ENCODE assay signal across 1 cellular context in genomic region chr16:53346-54236, GRCh38.
TF ChIP-seq lines count a peak whose summit lies in the region.

Gene POLR3K (minus strand): TSS chr16:53608. CDS start chr16:53586, 22 bp downstream.
Gene SNRNP25 (plus strand): TSS chr16:53828. CDS start chr16:54017, 189 bp downstream.

TF ChIP-seq in HepG2, 621 proteins besides CTCF, POLR2A, EP300 and RAD21 (continued from another document and continues in another):
- TF ChIP-seq, protein P1, sequence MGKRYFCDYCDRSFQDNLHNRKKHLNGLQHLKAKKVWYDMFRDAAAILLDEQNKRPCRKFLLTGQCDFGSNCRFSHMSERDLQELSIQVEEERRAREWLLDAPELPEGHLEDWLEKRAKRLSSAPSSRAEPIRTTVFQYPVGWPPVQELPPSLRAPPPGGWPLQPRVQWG (CRISPR knock-in tag; IDR thresholded peaks at IDR 0.05; ENCODE audit: borderline replicate concordance, low read depth) = no peak
- no peak for TF ChIP-seq ZNF253 (CRISPR knock-in tag; IDR thresholded peaks at IDR 0.05; ENCODE audit: borderline replicate concordance)
- TF ChIP-seq FOXP4 (CRISPR knock-in tag; IDR thresholded peaks at IDR 0.05) = no peak
- TF ChIP-seq CBX1 (IDR thresholded peaks at IDR 0.05; ENCODE audit: low read depth) = peak; percentile 31
- TF ChIP-seq KAT7 (CRISPR knock-in tag; IDR thresholded peaks at IDR 0.05; ENCODE audit: borderline replicate concordance) = peak; percentile 77; the same call in 1 of the 2 replicates
- 0 out of 2 replicates have a peak, but pooled peaks have one; percentile 7 for TF ChIP-seq ZNF256 (CRISPR knock-in tag; conservative IDR thresholded peaks at IDR 0.05)
- no peak for TF ChIP-seq ZNF496 (CRISPR knock-in tag; IDR thresholded peaks at IDR 0.05; ENCODE audit: insufficient replicate concordance)
- TF ChIP-seq SAFB2 (CRISPR knock-in tag; IDR thresholded peaks at IDR 0.05; ENCODE audit: borderline replicate concordance, low read depth) = 0 out of 2 replicates have a peak, but pooled peaks have one; percentile 85
- no peak for TF ChIP-seq ATRX (CRISPR knock-in tag; IDR thresholded peaks at IDR 0.05; ENCODE audit: borderline replicate concordance)
- TF ChIP-seq ZNF776 (CRISPR knock-in tag; IDR thresholded peaks at IDR 0.05) = peak; percentile 45; the same call in 1 of the 2 replicates
- no peak for TF ChIP-seq CHD4 (IDR thresholded peaks at IDR 0.05; ENCODE audit: borderline replicate concordance, low read length)
- TF ChIP-seq, protein P2, sequence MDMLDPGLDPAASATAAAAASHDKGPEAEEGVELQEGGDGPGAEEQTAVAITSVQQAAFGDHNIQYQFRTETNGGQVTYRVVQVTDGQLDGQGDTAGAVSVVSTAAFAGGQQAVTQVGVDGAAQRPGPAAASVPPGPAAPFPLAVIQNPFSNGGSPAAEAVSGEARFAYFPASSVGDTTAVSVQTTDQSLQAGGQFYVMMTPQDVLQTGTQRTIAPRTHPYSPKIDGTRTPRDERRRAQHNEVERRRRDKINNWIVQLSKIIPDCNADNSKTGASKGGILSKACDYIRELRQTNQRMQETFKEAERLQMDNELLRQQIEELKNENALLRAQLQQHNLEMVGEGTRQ (IDR thresholded peaks at IDR 0.05; ENCODE audit: low read depth, low read length) = no peak
- TF ChIP-seq, protein P2 (CRISPR knock-in tag; IDR thresholded peaks at IDR 0.05; ENCODE audit: borderline replicate concordance) = peak; percentile 61; the same call in 1 of the 2 replicates
- peak; percentile 96 for TF ChIP-seq ZNF292 (CRISPR knock-in tag; IDR thresholded peaks at IDR 0.05; ENCODE audit: borderline replicate concordance, low read depth)
- peak; percentile 63; the same call in 1 of the 2 replicates for TF ChIP-seq ZNF160 (CRISPR knock-in tag; IDR thresholded peaks at IDR 0.05)
- TF ChIP-seq ARNTL (CRISPR knock-in tag; IDR thresholded peaks at IDR 0.05) = no peak
- TF ChIP-seq SNAI1 (CRISPR knock-in tag; IDR thresholded peaks at IDR 0.05; ENCODE audit: borderline replicate concordance) = peak; percentile 44; the same call in 1 of the 2 replicates
- TF ChIP-seq, protein P3, sequence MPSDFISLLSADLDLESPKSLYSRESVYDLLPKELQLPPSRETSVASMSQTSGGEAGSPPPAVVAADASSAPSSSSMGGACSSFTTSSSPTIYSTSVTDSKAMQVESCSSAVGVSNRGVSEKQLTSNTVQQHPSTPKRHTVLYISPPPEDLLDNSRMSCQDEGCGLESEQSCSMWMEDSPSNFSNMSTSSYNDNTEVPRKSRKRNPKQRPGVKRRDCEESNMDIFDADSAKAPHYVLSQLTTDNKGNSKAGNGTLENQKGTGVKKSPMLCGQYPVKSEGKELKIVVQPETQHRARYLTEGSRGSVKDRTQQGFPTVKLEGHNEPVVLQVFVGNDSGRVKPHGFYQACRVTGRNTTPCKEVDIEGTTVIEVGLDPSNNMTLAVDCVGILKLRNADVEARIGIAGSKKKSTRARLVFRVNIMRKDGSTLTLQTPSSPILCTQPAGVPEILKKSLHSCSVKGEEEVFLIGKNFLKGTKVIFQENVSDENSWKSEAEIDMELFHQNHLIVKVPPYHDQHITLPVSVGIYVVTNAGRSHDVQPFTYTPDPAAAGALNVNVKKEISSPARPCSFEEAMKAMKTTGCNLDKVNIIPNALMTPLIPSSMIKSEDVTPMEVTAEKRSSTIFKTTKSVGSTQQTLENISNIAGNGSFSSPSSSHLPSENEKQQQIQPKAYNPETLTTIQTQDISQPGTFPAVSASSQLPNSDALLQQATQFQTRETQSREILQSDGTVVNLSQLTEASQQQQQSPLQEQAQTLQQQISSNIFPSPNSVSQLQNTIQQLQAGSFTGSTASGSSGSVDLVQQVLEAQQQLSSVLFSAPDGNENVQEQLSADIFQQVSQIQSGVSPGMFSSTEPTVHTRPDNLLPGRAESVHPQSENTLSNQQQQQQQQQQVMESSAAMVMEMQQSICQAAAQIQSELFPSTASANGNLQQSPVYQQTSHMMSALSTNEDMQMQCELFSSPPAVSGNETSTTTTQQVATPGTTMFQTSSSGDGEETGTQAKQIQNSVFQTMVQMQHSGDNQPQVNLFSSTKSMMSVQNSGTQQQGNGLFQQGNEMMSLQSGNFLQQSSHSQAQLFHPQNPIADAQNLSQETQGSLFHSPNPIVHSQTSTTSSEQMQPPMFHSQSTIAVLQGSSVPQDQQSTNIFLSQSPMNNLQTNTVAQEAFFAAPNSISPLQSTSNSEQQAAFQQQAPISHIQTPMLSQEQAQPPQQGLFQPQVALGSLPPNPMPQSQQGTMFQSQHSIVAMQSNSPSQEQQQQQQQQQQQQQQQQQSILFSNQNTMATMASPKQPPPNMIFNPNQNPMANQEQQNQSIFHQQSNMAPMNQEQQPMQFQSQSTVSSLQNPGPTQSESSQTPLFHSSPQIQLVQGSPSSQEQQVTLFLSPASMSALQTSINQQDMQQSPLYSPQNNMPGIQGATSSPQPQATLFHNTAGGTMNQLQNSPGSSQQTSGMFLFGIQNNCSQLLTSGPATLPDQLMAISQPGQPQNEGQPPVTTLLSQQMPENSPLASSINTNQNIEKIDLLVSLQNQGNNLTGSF (CRISPR knock-in tag; IDR thresholded peaks at IDR 0.05) = 0 out of 2 replicates have a peak, but pooled peaks have one; percentile 12
- TF ChIP-seq, protein P4, sequence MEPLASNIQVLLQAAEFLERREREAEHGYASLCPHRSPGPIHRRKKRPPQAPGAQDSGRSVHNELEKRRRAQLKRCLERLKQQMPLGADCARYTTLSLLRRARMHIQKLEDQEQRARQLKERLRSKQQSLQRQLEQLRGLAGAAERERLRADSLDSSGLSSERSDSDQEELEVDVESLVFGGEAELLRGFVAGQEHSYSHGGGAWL (CRISPR knock-in tag; IDR thresholded peaks at IDR 0.05) = no peak; the same call in 1 of the 2 replicates
- peak; percentile 96 for TF ChIP-seq NFYB (CRISPR knock-in tag; IDR thresholded peaks at IDR 0.05)
- TF ChIP-seq CREBL2 (CRISPR knock-in tag; IDR thresholded peaks at IDR 0.05; ENCODE audit: borderline replicate concordance) = no peak; the same call in 1 of the 2 replicates
- no peak for TF ChIP-seq ERF (CRISPR knock-in tag; IDR thresholded peaks at IDR 0.05)
- no peak for TF ChIP-seq ZSCAN21 (CRISPR knock-in tag; IDR thresholded peaks at IDR 0.05; ENCODE audit: borderline replicate concordance)
- TF ChIP-seq ZNF572 (CRISPR knock-in tag; IDR thresholded peaks at IDR 0.05) = no peak
- TF ChIP-seq, protein P5, sequence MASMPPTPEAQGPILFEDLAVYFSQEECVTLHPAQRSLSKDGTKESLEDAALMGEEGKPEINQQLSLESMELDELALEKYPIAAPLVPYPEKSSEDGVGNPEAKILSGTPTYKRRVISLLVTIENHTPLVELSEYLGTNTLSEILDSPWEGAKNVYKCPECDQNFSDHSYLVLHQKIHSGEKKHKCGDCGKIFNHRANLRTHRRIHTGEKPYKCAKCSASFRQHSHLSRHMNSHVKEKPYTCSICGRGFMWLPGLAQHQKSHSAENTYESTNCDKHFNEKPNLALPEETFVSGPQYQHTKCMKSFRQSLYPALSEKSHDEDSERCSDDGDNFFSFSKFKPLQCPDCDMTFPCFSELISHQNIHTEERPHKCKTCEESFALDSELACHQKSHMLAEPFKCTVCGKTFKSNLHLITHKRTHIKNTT (CRISPR knock-in tag; IDR thresholded peaks at IDR 0.05) = no peak
- TF ChIP-seq, protein P6, sequence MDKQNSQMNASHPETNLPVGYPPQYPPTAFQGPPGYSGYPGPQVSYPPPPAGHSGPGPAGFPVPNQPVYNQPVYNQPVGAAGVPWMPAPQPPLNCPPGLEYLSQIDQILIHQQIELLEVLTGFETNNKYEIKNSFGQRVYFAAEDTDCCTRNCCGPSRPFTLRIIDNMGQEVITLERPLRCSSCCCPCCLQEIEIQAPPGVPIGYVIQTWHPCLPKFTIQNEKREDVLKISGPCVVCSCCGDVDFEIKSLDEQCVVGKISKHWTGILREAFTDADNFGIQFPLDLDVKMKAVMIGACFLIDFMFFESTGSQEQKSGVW (CRISPR knock-in tag; IDR thresholded peaks at IDR 0.05; ENCODE audit: borderline replicate concordance) = no peak
- TF ChIP-seq, protein P7, sequence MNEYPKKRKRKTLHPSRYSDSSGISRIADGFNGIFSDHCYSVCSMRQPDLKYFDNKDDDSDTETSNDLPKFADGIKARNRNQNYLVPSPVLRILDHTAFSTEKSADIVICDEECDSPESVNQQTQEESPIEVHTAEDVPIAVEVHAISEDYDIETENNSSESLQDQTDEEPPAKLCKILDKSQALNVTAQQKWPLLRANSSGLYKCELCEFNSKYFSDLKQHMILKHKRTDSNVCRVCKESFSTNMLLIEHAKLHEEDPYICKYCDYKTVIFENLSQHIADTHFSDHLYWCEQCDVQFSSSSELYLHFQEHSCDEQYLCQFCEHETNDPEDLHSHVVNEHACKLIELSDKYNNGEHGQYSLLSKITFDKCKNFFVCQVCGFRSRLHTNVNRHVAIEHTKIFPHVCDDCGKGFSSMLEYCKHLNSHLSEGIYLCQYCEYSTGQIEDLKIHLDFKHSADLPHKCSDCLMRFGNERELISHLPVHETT (CRISPR knock-in tag; conservative IDR thresholded peaks at IDR 0.05) = 0 out of 2 replicates have a peak, but pooled peaks have one; percentile 18
- 0 out of 2 replicates have a peak, but pooled peaks have one; percentile 62 for TF ChIP-seq REXO4 (CRISPR knock-in tag; IDR thresholded peaks at IDR 0.05; ENCODE audit: borderline replicate concordance)
- no peak; the same call in 1 of the 2 replicates for TF ChIP-seq ZNF318 (CRISPR knock-in tag; IDR thresholded peaks at IDR 0.05)
- TF ChIP-seq KDM5A (IDR thresholded peaks at IDR 0.05; ENCODE audit: borderline replicate concordance, low read length) = peak; percentile 43; the same call in 1 of the 2 replicates
- no peak for TF ChIP-seq MATR3 (CRISPR knock-in tag; IDR thresholded peaks at IDR 0.05)
- TF ChIP-seq ZFP36L1 (CRISPR knock-in tag; IDR thresholded peaks at IDR 0.05) = no peak
- peak; percentile 48 for TF ChIP-seq CREM (IDR thresholded peaks at IDR 0.05)
- no peak for TF ChIP-seq CREM (CRISPR knock-in tag; IDR thresholded peaks at IDR 0.05)
- no peak for TF ChIP-seq RFX3 (CRISPR knock-in tag; IDR thresholded peaks at IDR 0.05)
